In genomic region chr5:117039035-117039434, GRCh38 we compare ENCODE assay signal across 35 cellular contexts.
"Had no signal": no experiment of that assay in that cellular context is flagged by ENCODE, and none has a peak within 500 bp of the region (broad histone marks: within the 10 kb centered on the region; RNA-seq: fewer than 3 reads in every experiment).

No MANE protein-coding gene starts in this region.

- H3K36me3 ChIP-seq: MG63 had no signal

- H3K9me3 ChIP-seq: MG63 had no signal

- H3K27me3 ChIP-seq: MG63 had no signal

- DNase-seq: Karpas-422, Kasumi-1, MG63, MM.1S, MV-4-11, NCI-H1048, NCI-H1092, NCI-H1092 treated with DMSO at 0.1 percent for 48 hours, NCI-H1105, NCI-H1105 treated with DMSO at 0.1 percent for 48 hours, NCI-H1417, NCI-H1417 treated with DMSO at 0.1 percent for 48 hours, NCI-H1436, NCI-H1436 treated with DMSO at 0.1 percent for 48 hours, NCI-H146, NCI-H1694, NCI-H1694 treated with DMSO at 0.1 percent for 48 hours, NCI-H187, NCI-H187 treated with DMSO at 0.1 percent for 48 hours, NCI-H1930, NCI-H2029, NCI-H2029 treated with DMSO at 0.1 percent for 48 hours, NCI-H2081, NCI-H2081 treated with DMSO at 0.1 percent for 48 hours, NCI-H2107, NCI-H2171, NCI-H2171 treated with DMSO at 0.1 percent for 48 hours, NCI-H2227 treated with DMSO at 0.1 percent for 48 hours, NCI-H226, NCI-H345, NCI-H446, NCI-H446 treated with DMSO at 0.1 percent for 48 hours, NCI-H510A, NCI-H510A treated with DMSO at 0.1 percent for 48 hours, NCI-H524 had no signal

- H3K4me3 ChIP-seq: MG63 had no signal
